In the genomic region with DNA sequence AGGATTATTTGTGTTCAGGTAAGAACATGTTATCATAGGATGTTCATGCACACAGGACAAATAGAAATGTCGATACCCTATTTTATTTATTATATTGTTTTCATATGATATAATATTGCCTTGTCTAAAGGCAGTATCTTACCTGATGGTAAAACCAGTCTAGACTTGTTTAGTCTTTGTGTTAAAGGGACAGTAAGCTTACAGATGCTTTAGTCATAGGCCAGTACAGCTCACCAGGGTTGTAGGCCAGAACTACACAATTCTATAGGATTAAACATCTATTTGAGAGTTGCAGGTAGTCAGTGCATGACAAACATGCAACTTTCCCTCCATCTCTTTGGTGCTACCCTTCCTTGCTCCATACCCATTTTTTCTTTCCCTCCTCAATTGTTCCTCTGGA, we compare ENCODE assay signal across 13 cellular contexts.
DNase-seq lines count a peak whose midpoint lies in the region; ATAC-seq and TF ChIP-seq lines count a peak whose summit lies in the region.
"Had no signal": no experiment of that assay in that cellular context is flagged by ENCODE, and none has a peak within 500 bp of the region (broad histone marks: within the 10 kb centered on the region; RNA-seq: fewer than 3 reads in every experiment).

No MANE protein-coding gene starts in this region.

- no TSS peak for BruUV-seq in mammary epithelial cell (replicated peaks; lab: Mats Ljungman, UMichigan)

- H3K4me1 ChIP-seq in mammary epithelial cell (ENCODE audit: insufficient read depth, low read length), result peaks cover 18% of the 10 kb centered on the region
- no peaks in the 10 kb centered on the region for H3K4me1 ChIP-seq in breast epithelium
- H3K4me1 ChIP-seq in endodermal cell (ENCODE audit: control insufficient read depth, insufficient read depth, low read length), result no peaks in the 10 kb centered on the region
- H3K4me1 ChIP-seq in uterus, result no peaks in the 10 kb centered on the region

- no peak overlapping the region for H2AFZ ChIP-seq in mammary epithelial cell (ENCODE audit: low read depth, low read length)

- TF ChIP-seq CTCF in mammary epithelial cell (conservative IDR thresholded peaks at IDR 0.05 in 1 of 2, IDR thresholded peaks at IDR 0.05 in 1 of 2; ENCODE audit: extremely low read depth in 1 of 2, insufficient read depth in 1 of 2, low read depth in 1 of 2, low read length in 2 of 2) (no peak), breast epithelium (IDR thresholded peaks at IDR 0.05) (no peak), endodermal cell (conservative IDR thresholded peaks at IDR 0.05) (no peak), nephron progenitor cell (IDR thresholded peaks at IDR 0.05) (no peak), uterus (IDR thresholded peaks at IDR 0.05) (no peak), coronary artery (IDR thresholded peaks at IDR 0.05) (no peak), natural killer cell (IDR thresholded peaks at IDR 0.05) (no peak)

- H3K27ac Mint-ChIP-seq in endodermal cell, result no peak overlapping the region
- H3K27ac Mint-ChIP-seq in nephron progenitor cell, result peak overlapping the region; percentile 73
- no peak overlapping the region for H3K27ac Mint-ChIP-seq in natural killer cell
- H3K27ac Mint-ChIP-seq: CD4-positive, alpha-beta memory T cell had no signal

- intact Hi-C loops in mammary epithelial cell (cut with micrococcal nuclease), result no loop called here
- intact Hi-C loops in breast epithelium (cut with DNase I; ENCODE audit: low total_unique reads), result no loop called here
- intact Hi-C loops in uterus (cut with DNase I; ENCODE audit: low total_unique reads), result no loop called here
- intact Hi-C loops in natural killer cell (cut with micrococcal nuclease), result no loop called here

- no peak overlapping the region for H3K9ac ChIP-seq in mammary epithelial cell (ENCODE audit: insufficient read depth, low read length)
- no peak overlapping the region for H3K9ac ChIP-seq in endodermal cell (ENCODE audit: extremely low read depth, low read length, poor library complexity, severe bottlenecking)

- in situ Hi-C loops in mammary epithelial cell (cut with MboI; ENCODE audit: low sequenced_read_pairs in 2 of 2), result no loop called here

- H4K20me1 ChIP-seq in mammary epithelial cell (ENCODE audit: insufficient read depth, low read length), result no peaks in the 10 kb centered on the region

- ATAC-seq in natural killer cell, result no peak

- H3K4me3 ChIP-seq in mammary epithelial cell (replicated peaks in 1 of 3; ENCODE audit: insufficient read depth in 1 of 3, low read depth in 2 of 3, low read length in 3 of 3) (no peak overlapping the region), breast epithelium (no peak overlapping the region), endodermal cell (ENCODE audit: low read length) (no peak overlapping the region), uterus (no peak overlapping the region), coronary artery (no peak overlapping the region)

- 40% methylated on average over 1 of the region's 1 CpG for WGBS in mammary epithelial cell (ENCODE audit: low coverage, missing lambda C conversion rate)
- WGBS in endodermal cell (ENCODE audit: insufficient coverage in 1 of 2, insufficient read length in 1 of 2), 2 experiments, result no CpG with 5 or more reads among the region's 1 CpG

- H3K9me3 ChIP-seq in mammary epithelial cell (replicated peaks; ENCODE audit: insufficient read depth, low read length), result no peaks in the 10 kb centered on the region
- no peaks in the 10 kb centered on the region for H3K9me3 ChIP-seq in breast epithelium
- no peaks in the 10 kb centered on the region for H3K9me3 ChIP-seq in endodermal cell (ENCODE audit: control insufficient read depth, low read length)
- no peaks in the 10 kb centered on the region for H3K9me3 ChIP-seq in uterus

- TF ChIP-seq POLR2A in breast epithelium (IDR thresholded peaks at IDR 0.05) (no peak), uterus (IDR thresholded peaks at IDR 0.05) (no peak)

- DNase-seq in mammary epithelial cell, result peak; percentile 45
- DNase-seq in breast epithelium (ENCODE audit: low spot score in 2 of 2), result no peak
- no peak for DNase-seq in endodermal cell
- no peak for DNase-seq in nephron progenitor cell
- no peak for DNase-seq in uterus
- DNase-seq in NCI-H128 (lab: John Stamatoyannopoulos, UW; ENCODE audit: unreplicated experiment), result no peak
- no peak for DNase-seq in coronary artery (ENCODE audit: low spot score)
- no peak for DNase-seq in natural killer cell
- DNase-seq: CD4-positive, alpha-beta memory T cell; KG1; NCI-H524; SHP77 treated with DMSO at 0.1 percent for 48 hours had no signal

- H3K27me3 Mint-ChIP-seq in endodermal cell (ENCODE audit: insufficient read depth), result no peaks in the 10 kb centered on the region
- H3K27me3 Mint-ChIP-seq in nephron progenitor cell (ENCODE audit: low read depth, poor library complexity), result no peaks in the 10 kb centered on the region
- H3K27me3 Mint-ChIP-seq in natural killer cell (ENCODE audit: low read depth in 2 of 2), result peaks cover 6 to 7% of the 10 kb centered on the region in 2 donors
- H3K27me3 Mint-ChIP-seq: CD4-positive, alpha-beta memory T cell had no signal

- H3K27me3 ChIP-seq in mammary epithelial cell (ENCODE audit: insufficient read depth, low read length), result no peaks in the 10 kb centered on the region
- no peaks in the 10 kb centered on the region for H3K27me3 ChIP-seq in breast epithelium
- H3K27me3 ChIP-seq in endodermal cell (ENCODE audit: control insufficient read depth, insufficient read depth, low read length, poor library complexity, severe bottlenecking), result no peaks in the 10 kb centered on the region
- H3K27me3 ChIP-seq in uterus, result no peaks in the 10 kb centered on the region

- H3K4me2 ChIP-seq in mammary epithelial cell (ENCODE audit: insufficient read depth, low read depth, low read length), result peak overlapping the region; percentile 45

- dilution Hi-C loops in mammary epithelial cell (cut with HindIII; ENCODE audit: low sequenced_read_pairs), result no loop called here

- H3K4me3 Mint-ChIP-seq in endodermal cell (no peak overlapping the region), nephron progenitor cell (no peak overlapping the region), natural killer cell (no peak overlapping the region)
- H3K4me3 Mint-ChIP-seq: CD4-positive, alpha-beta memory T cell had no signal

- no peaks in the 10 kb centered on the region for H3K36me3 ChIP-seq in mammary epithelial cell (ENCODE audit: insufficient read depth, low read length)
- no peaks in the 10 kb centered on the region for H3K36me3 ChIP-seq in breast epithelium
- H3K36me3 ChIP-seq in endodermal cell (ENCODE audit: control insufficient read depth, insufficient read depth, low read length), result no peaks in the 10 kb centered on the region
- no peaks in the 10 kb centered on the region for H3K36me3 ChIP-seq in uterus

- no peaks in the 10 kb centered on the region for H3K79me2 ChIP-seq in mammary epithelial cell (ENCODE audit: insufficient read depth, low read length)

- H3K9me3 Mint-ChIP-seq in endodermal cell, result no peaks in the 10 kb centered on the region
- H3K9me3 Mint-ChIP-seq in nephron progenitor cell, result no peaks in the 10 kb centered on the region
- H3K9me3 Mint-ChIP-seq in natural killer cell, result no peaks in the 10 kb centered on the region
- H3K9me3 Mint-ChIP-seq: CD4-positive, alpha-beta memory T cell had no signal

- H3K36me3 Mint-ChIP-seq in endodermal cell (ENCODE audit: low read depth) (no peaks in the 10 kb centered on the region), nephron progenitor cell (ENCODE audit: low read depth) (peaks cover 8% of the 10 kb centered on the region), natural killer cell (no peaks in the 10 kb centered on the region)
- H3K36me3 Mint-ChIP-seq: CD4-positive, alpha-beta memory T cell had no signal

- H3K27ac ChIP-seq in mammary epithelial cell (ENCODE audit: insufficient read depth, low read depth, low read length), result no peak overlapping the region
- H3K27ac ChIP-seq in breast epithelium, result no peak overlapping the region
- peak overlapping the region; percentile 75 for H3K27ac ChIP-seq in endodermal cell (ENCODE audit: low read depth, low read length)
- H3K27ac ChIP-seq in uterus, result peak overlapping the region; percentile 64 to 65
- no peak overlapping the region for H3K27ac ChIP-seq in coronary artery
- H3K27ac ChIP-seq: 22Rv1 had no signal

- H3K4me1 Mint-ChIP-seq in endodermal cell, result peaks cover 25% of the 10 kb centered on the region
- peaks cover 62% of the 10 kb centered on the region for H3K4me1 Mint-ChIP-seq in nephron progenitor cell
- no peaks in the 10 kb centered on the region for H3K4me1 Mint-ChIP-seq in natural killer cell

- CTCF ChIA-PET in mammary epithelial cell (lab: Charles Lee; ENCODE audit: low non-redundant PET), result interaction anchor here (0.8 kb wide), 1 partner anchor 239 kb away, joined by 4 read pairs; no protein-coding TSS in a partner anchor

Comparison
In these comparisons a context has a peak if more than half of its experiments do, and no peak if none do; other contexts are left out.
1. H3K27ac ChIP-seq: peak in endodermal cell (single experiment) and uterus (2 of 2); none in mammary epithelial cell (single experiment), breast epithelium (0 of 2) and coronary artery (0 of 2).